In the genomic region with DNA sequence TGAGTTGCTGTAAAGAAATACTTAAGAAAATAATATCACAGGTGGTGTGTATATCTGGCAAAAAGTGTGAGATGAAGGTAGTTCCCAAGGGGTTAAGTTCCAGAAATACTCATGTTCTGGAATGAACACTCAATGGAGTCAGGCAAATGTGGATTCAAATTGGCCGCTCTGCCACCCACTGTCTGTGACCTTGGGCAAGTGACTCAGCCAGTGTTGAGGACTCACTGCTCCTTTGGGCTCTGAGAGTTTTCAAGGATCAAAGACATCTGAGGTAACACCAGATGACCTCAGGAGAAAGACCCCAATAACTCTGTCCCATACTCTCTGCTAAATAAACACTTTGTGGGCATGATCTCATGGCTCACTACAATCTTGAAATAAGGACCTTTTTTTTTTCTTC, we compare ENCODE assay signal across 15 cellular contexts. TPM values are rescaled to one million over a fixed set of nuclear protein-coding genes. Genes with fewer than 3 reads are reported as not detected.
"Had no signal": no experiment of that assay in that cellular context is flagged by ENCODE, and none has a peak within 500 bp of the region (broad histone marks: within the 10 kb centered on the region; RNA-seq: fewer than 3 reads in every experiment).

No MANE protein-coding gene starts in this region.

- H3K36me3 ChIP-seq: breast epithelium, right atrium auricular region, spleen, tibial artery had no signal

- H3K4me1 ChIP-seq: breast epithelium, right atrium auricular region, spleen, tibial artery had no signal

- DNase-seq: activated CD4-positive, alpha-beta T cell treated with anti-CD3 and anti-CD28 coated beads, Interleukin-2, amount 50 U/mL, for 1 hour; activated CD4-positive, CD25-positive, alpha-beta regulatory T cell; activated effector memory CD4-positive, alpha-beta T cell treated with Interleukin-2 at 50 U/mL for 16 hours; activated T-cell treated with anti-CD3 and anti-CD28 coated beads, Interleukin-2, amount 50 U/mL, for 24 hours; dermis blood vessel endothelial cell; glutamatergic neuron; left colon; natural killer cell; spleen; stimulated activated CD4-positive, alpha-beta T cell treated with anti-CD3 and anti-CD28 coated beads, Interleukin-1b, Interleukin-23, amount 100 ng/mL, for 48 hours; tibial artery had no signal

- ATAC-seq: left colon; natural killer cell; stimulated activated memory B cell treated with anti-CD40 and anti-IgM and Interleukin-4, amounts not matched to agents 10 μg/mL and 1 μg/mL and 100 μg/mL, for 72 hours had no signal

- H3K27me3 ChIP-seq: breast epithelium, right atrium auricular region had no signal

- H3K27ac ChIP-seq: breast epithelium, right atrium auricular region, spleen, tibial artery had no signal

- H3K9me3 ChIP-seq: breast epithelium, right atrium auricular region had no signal

- H3K4me3 ChIP-seq: breast epithelium, lung, right atrium auricular region, spleen, tibial artery had no signal

RNA-seq across cellular contexts. Expression of gene EYA2, which starts 59.2 kb away (rescaled TPM):
- total RNA-seq: dermis blood vessel endothelial cell had no signal
